In genomic region chr13:99558570-99559180, GRCh38 we compare ENCODE assay signal across 1 cellular context.
TF ChIP-seq lines count a peak whose summit lies in the region.

No MANE protein-coding gene starts in this region.

TF ChIP-seq in HepG2, 621 proteins besides CTCF, POLR2A, EP300 and RAD21 (continued from another document):
- TF ChIP-seq ARID5B (CRISPR knock-in tag; IDR thresholded peaks at IDR 0.05) (peak; percentile 48; the same call in 1 of the 2 replicates), JUNB (CRISPR knock-in tag; IDR thresholded peaks at IDR 0.05; ENCODE audit: borderline replicate concordance) (0 out of 2 replicates have a peak, but pooled peaks have one; percentile 23), ZNF362 (CRISPR knock-in tag; IDR thresholded peaks at IDR 0.05; ENCODE audit: borderline replicate concordance) (no peak), HNF4A (CRISPR knock-in tag; IDR thresholded peaks at IDR 0.05) (peak; percentile 58; the same call in 1 of the 2 replicates), SOX5 (CRISPR knock-in tag; IDR thresholded peaks at IDR 0.05; ENCODE audit: borderline replicate concordance) (peak; percentile 40; the same call in 1 of the 2 replicates), FOSL2 (CRISPR knock-in tag; IDR thresholded peaks at IDR 0.05) (no peak), PATZ1 (CRISPR knock-in tag; IDR thresholded peaks at IDR 0.05) (no peak), DMAP1 (CRISPR knock-in tag; IDR thresholded peaks at IDR 0.05) (no peak)
